ENCODE assay signal across 10 cellular contexts in genomic region chr4:6991249-6991648, GRCh38. TPM values are rescaled to one million over a fixed set of nuclear protein-coding genes. Genes with fewer than 3 reads are reported as not detected.
DNase-seq lines count a peak whose midpoint lies in the region; ATAC-seq, FAIRE-seq and TF ChIP-seq lines count a peak whose summit lies in the region.
"Had no signal": no experiment of that assay in that cellular context is flagged by ENCODE, and none has a peak within 500 bp of the region (broad histone marks: within the 10 kb centered on the region; RNA-seq: fewer than 3 reads in every experiment).

No MANE protein-coding gene starts in this region.

- H2BK12ac ChIP-seq in trophoblast cell (ENCODE audit: low read length): no peak overlapping the region

- no peaks in the 10 kb centered on the region for H3K9me3 ChIP-seq in CD4-positive, CD25-positive, alpha-beta regulatory T cell (ENCODE audit: control insufficient read depth in 2 of 2, low read length in 2 of 2)
- H3K9me3 ChIP-seq in esophagus (ENCODE audit: control insufficient read depth in 2 of 2, insufficient read depth in 1 of 2, low read depth in 1 of 2, low read length in 1 of 2) (no peaks in the 10 kb centered on the region), trophoblast cell (ENCODE audit: insufficient read depth, low read depth, low read length) (no peaks in the 10 kb centered on the region), OCI-LY7 (ENCODE audit: low read length) (no peaks in the 10 kb centered on the region)

- H3K9me3 Mint-ChIP-seq in CD4-positive, CD25-positive, alpha-beta regulatory T cell: no peaks in the 10 kb centered on the region

- WGBS in esophagus, 2 donors: 68 to 72% methylated on average over 11 of the region's 11 CpGs
- whole genome bisulfite sequencing in trophoblast cell (ENCODE audit: extremely low coverage, insufficient coverage, insufficient read length): no CpG with 5 or more reads among the region's 11 CpGs

- no peak overlapping the region for H3K18ac ChIP-seq in trophoblast cell (ENCODE audit: low read length)

- peaks cover 13 to 68% (median 52%) of the 10 kb centered on the region in 4 donors for H3K4me1 Mint-ChIP-seq in CD4-positive, CD25-positive, alpha-beta regulatory T cell

- no peak for FAIRE-seq in GM12892 (lab: Jason Lieb, UNC)
- FAIRE-seq: endometrium had no signal

- H2BK120ac ChIP-seq in trophoblast cell (ENCODE audit: insufficient read depth, low read length, poor library complexity): no peak overlapping the region

- no peak overlapping the region for H2BK5ac ChIP-seq in trophoblast cell (ENCODE audit: low read depth, low read length, poor library complexity)

- BruUV-seq in OCI-LY7 (replicated peaks; lab: Mats Ljungman, UMichigan): no TSS peak

- no peak for ATAC-seq in CD4-positive, CD25-positive, alpha-beta regulatory T cell (ENCODE audit: low read depth in 2 of 2)

- no peak overlapping the region for H4K8ac ChIP-seq in trophoblast cell (ENCODE audit: low read depth, low read length)

- peak overlapping the region in 3 of 4 donors; percentile 43 to 73 (median 43) for H3K4me3 Mint-ChIP-seq in CD4-positive, CD25-positive, alpha-beta regulatory T cell

- no peaks in the 10 kb centered on the region for H4K20me1 ChIP-seq in OCI-LY7 (ENCODE audit: insufficient read depth, low read length)

- TF ChIP-seq CTCF in RWPE1 (conservative IDR thresholded peaks at IDR 0.05; ENCODE audit: low read depth) (no peak), OCI-LY7 (conservative IDR thresholded peaks at IDR 0.05; ENCODE audit: low read length) (no peak)

- H3K27ac Mint-ChIP-seq in CD4-positive, CD25-positive, alpha-beta regulatory T cell: peak overlapping the region in 2 of 3 donors; percentile 60 to 75

- no peaks in the 10 kb centered on the region for H3K27me3 ChIP-seq in CD4-positive, CD25-positive, alpha-beta regulatory T cell (ENCODE audit: control insufficient read depth, insufficient read depth, low read length)
- no peaks in the 10 kb centered on the region for H3K27me3 ChIP-seq in esophagus (ENCODE audit: control insufficient read depth in 1 of 2, insufficient read depth in 2 of 2, low read length in 2 of 2)
- H3K27me3 ChIP-seq in trophoblast cell (ENCODE audit: insufficient read depth, low read length): no peaks in the 10 kb centered on the region

- H3K4me3 ChIP-seq in CD4-positive, CD25-positive, alpha-beta regulatory T cell (ENCODE audit: low read depth, low read length): no peak overlapping the region
- H3K4me3 ChIP-seq in esophagus (ENCODE audit: low read depth in 1 of 2, low read length in 2 of 2): no peak overlapping the region
- H3K4me3 ChIP-seq in trophoblast cell (ENCODE audit: low read depth, low read length): no peak overlapping the region
- no peak overlapping the region for H3K4me3 ChIP-seq in OCI-LY7 (ENCODE audit: low read depth, low read length, poor library complexity, severe bottlenecking)

- peak overlapping the region; percentile 30 for H3K4ac ChIP-seq in trophoblast cell (ENCODE audit: low read depth, low read length)

- CTCF ChIA-PET in RWPE1 (lab: Yijun Ruan, JAX) (interaction anchor here (0.6 kb wide), 1 partner anchor 270 kb away, joined by 6 read pairs; no protein-coding TSS in a partner anchor), OCI-LY7 (lab: Charles Lee; ENCODE audit: unreplicated experiment) (interaction anchor here (0.5 kb wide), 1 partner anchor 71 kb away, joined by 3 read pairs; no protein-coding TSS in a partner anchor)

- peaks cover 10% of the 10 kb centered on the region for H3K79me1 ChIP-seq in trophoblast cell (ENCODE audit: low read length)

- H3K4me2 ChIP-seq in trophoblast cell (ENCODE audit: low read length): no peak overlapping the region
- no peak overlapping the region for H3K4me2 ChIP-seq in OCI-LY7 (ENCODE audit: low read length)

- TF ChIP-seq POLR2A in GM12892 (IDR thresholded peaks at IDR 0.05; ENCODE audit: low read depth, low read length): no peak

- no peak overlapping the region for H3K23ac ChIP-seq in trophoblast cell (ENCODE audit: low read length)

- peaks cover 8% of the 10 kb centered on the region for H3K79me2 ChIP-seq in trophoblast cell (ENCODE audit: control insufficient read depth, insufficient read depth, low read length, poor library complexity)
- H3K79me2 ChIP-seq in OCI-LY7 (ENCODE audit: insufficient read depth, low read depth, low read length): peaks cover 12% of the 10 kb centered on the region; the same call in 1 of the 2 replicates

- H3K4me1 ChIP-seq in CD4-positive, CD25-positive, alpha-beta regulatory T cell (ENCODE audit: control insufficient read depth, insufficient read depth, low read length, poor library complexity, severe bottlenecking): peaks cover 44% of the 10 kb centered on the region
- H3K4me1 ChIP-seq in esophagus (ENCODE audit: control insufficient read depth in 2 of 2, insufficient read depth in 2 of 2, low read length in 1 of 2) (peaks cover 3 to 26% of the 10 kb centered on the region in 2 donors), trophoblast cell (ENCODE audit: control insufficient read depth in 1 of 2, insufficient read depth in 2 of 2, low read length in 2 of 2) (peaks cover 11 to 12% of the 10 kb centered on the region in 2 experiments), OCI-LY7 (ENCODE audit: insufficient read depth, low read length, poor library complexity, severe bottlenecking) (peaks cover 13% of the 10 kb centered on the region)

- H3K36me3 Mint-ChIP-seq in CD4-positive, CD25-positive, alpha-beta regulatory T cell: peaks cover 9% of the 10 kb centered on the region

- H3K27ac ChIP-seq in CD4-positive, CD25-positive, alpha-beta regulatory T cell (ENCODE audit: insufficient read depth, low read length, poor library complexity, severe bottlenecking): no peak overlapping the region
- H3K27ac ChIP-seq in RWPE1 (peak overlapping the region; percentile 92), esophagus (ENCODE audit: low read depth in 2 of 2, low read length in 1 of 2) (peak overlapping the region; percentile 89 to 97), trophoblast cell (ENCODE audit: low read depth, low read length) (no peak overlapping the region), OCI-LY7 (ENCODE audit: low read depth, low read length, poor library complexity, severe bottlenecking) (no peak overlapping the region)

- H4K12ac ChIP-seq in trophoblast cell (ENCODE audit: low read depth, low read length): no peak overlapping the region

- H2AFZ ChIP-seq in trophoblast cell (ENCODE audit: insufficient read depth, low read length, poor library complexity) (no peak overlapping the region), OCI-LY7 (ENCODE audit: low read length) (no peak overlapping the region)

- no peak overlapping the region for H2AK5ac ChIP-seq in trophoblast cell (ENCODE audit: low read length)

- no peaks in the 10 kb centered on the region for H3K9me2 ChIP-seq in OCI-LY7 (ENCODE audit: insufficient read depth, low read length)

- no peak overlapping the region for H3K14ac ChIP-seq in trophoblast cell (ENCODE audit: low read length)

- intact Hi-C loops in OCI-LY7 (cut with micrococcal nuclease; ENCODE audit: unreplicated experiment): no loop called here

- POLR2A ChIA-PET in RWPE1 (lab: Yijun Ruan, JAX; ENCODE audit: low non-redundant PET): interaction anchor here (0.6 kb wide), 1 partner anchor 76 kb away, joined by 3 read pairs; no protein-coding TSS in a partner anchor
- POLR2A ChIA-PET in OCI-LY7 (lab: Charles Lee): interaction anchor here (1.9 kb wide), 1 partner anchor 77 kb away, joined by 5 read pairs; the partner anchor contains the start of gene GRPEL1

- no peak for DNase-seq in CD4-positive, CD25-positive, alpha-beta regulatory T cell
- no peak for DNase-seq in RWPE1 (ENCODE audit: low spot score)
- no peak for DNase-seq in trophoblast cell
- no peak for DNase-seq in OCI-LY7 (ENCODE audit: low spot score)
- DNase-seq in GM12892 (ENCODE audit: insufficient read length): no peak
- no peak for DNase-seq in EL
- no peak for DNase-seq in Ammon's horn (ENCODE audit: low spot score)
- DNase-seq: islet precursor cell had no signal

- H3K9ac ChIP-seq in trophoblast cell (ENCODE audit: low read length): no peak overlapping the region

- H4K91ac ChIP-seq in trophoblast cell (ENCODE audit: low read depth, low read length): no peak overlapping the region

- no peaks in the 10 kb centered on the region for H3K27me3 Mint-ChIP-seq in CD4-positive, CD25-positive, alpha-beta regulatory T cell

- peaks cover 27% of the 10 kb centered on the region for H3K36me3 ChIP-seq in CD4-positive, CD25-positive, alpha-beta regulatory T cell (ENCODE audit: control insufficient read depth, insufficient read depth, low read length)
- no peaks in the 10 kb centered on the region for H3K36me3 ChIP-seq in esophagus (ENCODE audit: control insufficient read depth in 2 of 2, insufficient read depth in 2 of 2, low read length in 1 of 2)
- H3K36me3 ChIP-seq in trophoblast cell (ENCODE audit: control insufficient read depth in 1 of 2, insufficient read depth in 2 of 2, low read length in 2 of 2): peaks cover 2 to 4% of the 10 kb centered on the region in 2 experiments
- H3K36me3 ChIP-seq in OCI-LY7 (ENCODE audit: insufficient read depth, low read length): peaks cover 45% of the 10 kb centered on the region

RNA-seq across cellular contexts. Expression of gene TADA2B, which starts 51.9 kb away (rescaled TPM):
- total RNA-seq in CD4-positive, CD25-positive, alpha-beta regulatory T cell: 36.6 TPM
- polyA plus RNA-seq in CD4-positive, CD25-positive, alpha-beta regulatory T cell: 1 to 10 TPM; 3.0 to 3.9 (median 3.6) TPM
- polyA plus RNA-seq in esophagus: 1 to 10 TPM; 8.4 to 8.5 TPM
- polyA plus RNA-seq in trophoblast cell (2013): 10.9 and 11.0 TPM in 2 replicates
- total RNA-seq in OCI-LY7 (2014; rRNA removed; shearing (Covaris generic)): 9.9 and 12.8 TPM in 2 replicates
- 20.2 and 20.3 TPM in 2 replicates for total RNA-seq in OCI-LY7 (2022)
- polyA plus RNA-seq in GM12892 (2012; ENCODE audit: missing spikeins): 5.9 TPM

Comparison
In these comparisons a context has a peak if more than half of its experiments do, and no peak if none do; other contexts are left out.
1. H3K27ac ChIP-seq: peak in RWPE1 (single experiment) and esophagus (2 of 2); none in CD4-positive, CD25-positive, alpha-beta regulatory T cell (single experiment), trophoblast cell (single experiment) and OCI-LY7 (single experiment).